Comparison of ENCODE assay signal across 17 cellular contexts in genomic region chr11:70496591-70497535, GRCh38.
"Had no signal": no experiment of that assay in that cellular context is flagged by ENCODE, and none has a peak within 500 bp of the region (broad histone marks: within the 10 kb centered on the region; RNA-seq: fewer than 3 reads in every experiment).

No MANE protein-coding gene starts in this region.

- H3K27ac Mint-ChIP-seq: activated naive CD4-positive, alpha-beta T cell treated with anti-CD3 and anti-CD28 coated beads, Interleukin-2, amount 10 ng/mL, durations not matched to agents 7 days and 5 days; activated T-helper 2 cell treated with anti-CD3 and anti-CD28 coated beads, Interferon-gamma antibody, Interleukin-2, Interleukin-4, amounts not matched to agents 10 μg/mL and 5 μg/mL and 100 μg/mL, durations not matched to agents 14 hours and 24 hours and 36 hours; mesothelial cell of epicardium; nephron progenitor cell; stimulated activated naive B cell treated with anti-CD40 and anti-IgM and Interleukin-4, amounts not matched to agents 10 μg/mL and 1 μg/mL and 100 μg/mL, for 72 hours; T-helper 2 cell treated with Interferon-gamma antibody and Interleukin-4, amounts not matched to agents 5 μg/mL and 100 μg/mL, for 36 hours had no signal

- H3K4me1 Mint-ChIP-seq: activated naive CD4-positive, alpha-beta T cell treated with anti-CD3 and anti-CD28 coated beads, Interleukin-2, amount 10 ng/mL, durations not matched to agents 7 days and 5 days; stimulated activated naive B cell treated with anti-CD40 and anti-IgM and Interleukin-4, amounts not matched to agents 10 μg/mL and 1 μg/mL and 100 μg/mL, for 72 hours had no signal

- H3K4me3 Mint-ChIP-seq: activated naive CD4-positive, alpha-beta T cell treated with anti-CD3 and anti-CD28 coated beads, Interleukin-2, amount 10 ng/mL, durations not matched to agents 7 days and 5 days; mesothelial cell of epicardium; nephron progenitor cell; stimulated activated naive B cell treated with anti-CD40 and anti-IgM and Interleukin-4, amounts not matched to agents 10 μg/mL and 1 μg/mL and 100 μg/mL, for 72 hours; T-helper 2 cell treated with Interferon-gamma antibody and Interleukin-4, amounts not matched to agents 5 μg/mL and 100 μg/mL, for 36 hours had no signal

- H3K36me3 ChIP-seq: cardiac muscle cell, tibial artery, uterus had no signal

- H3K4me1 ChIP-seq: pancreas, tibial artery, uterus had no signal

- DNase-seq: activated CD4-positive, alpha-beta T cell treated with anti-CD3 and anti-CD28 coated beads, Interleukin-2, amount 50 U/mL, for 1 hour; activated naive CD4-positive, alpha-beta T cell treated with anti-CD3 and anti-CD28 coated beads, Interleukin-2, amount 10 ng/mL, durations not matched to agents 7 days and 5 days; effector CD4-positive, alpha-beta T cell; foreskin fibroblast; kidney glomerular epithelial cell; nephron progenitor cell; stimulated activated CD4-positive, alpha-beta T cell treated with anti-CD3 and anti-CD28 coated beads, Interleukin-15, amount 100 ng/mL, for 24 hours; stimulated activated CD4-positive, alpha-beta T cell treated with anti-CD3 and anti-CD28 coated beads, Interleukin-4, amount 100 ng/mL, for 1 hour; stimulated activated naive B cell treated with anti-CD40 and anti-IgM and Interleukin-4, amounts not matched to agents 10 μg/mL and 1 μg/mL and 100 μg/mL, for 72 hours; uterus had no signal

- H3K9me3 Mint-ChIP-seq: activated naive CD4-positive, alpha-beta T cell treated with anti-CD3 and anti-CD28 coated beads, Interleukin-2, amount 10 ng/mL, durations not matched to agents 7 days and 5 days; activated T-helper 2 cell treated with anti-CD3 and anti-CD28 coated beads, Interferon-gamma antibody, Interleukin-2, Interleukin-4, amounts not matched to agents 10 μg/mL and 5 μg/mL and 100 μg/mL, durations not matched to agents 14 hours and 24 hours and 36 hours; mesothelial cell of epicardium; nephron progenitor cell; T-helper 2 cell treated with Interferon-gamma antibody and Interleukin-4, amounts not matched to agents 5 μg/mL and 100 μg/mL, for 36 hours had no signal

- H3K36me3 Mint-ChIP-seq: activated naive CD4-positive, alpha-beta T cell treated with anti-CD3 and anti-CD28 coated beads, Interleukin-2, amount 10 ng/mL, durations not matched to agents 7 days and 5 days; mesothelial cell of epicardium; stimulated activated naive B cell treated with anti-CD40 and anti-IgM and Interleukin-4, amounts not matched to agents 10 μg/mL and 1 μg/mL and 100 μg/mL, for 72 hours had no signal

- H3K27me3 Mint-ChIP-seq: activated naive CD4-positive, alpha-beta T cell treated with anti-CD3 and anti-CD28 coated beads, Interleukin-2, amount 10 ng/mL, durations not matched to agents 7 days and 5 days had no signal

- H3K9me3 ChIP-seq: pancreas, uterus had no signal

- ATAC-seq: activated CD4-positive, CD25-positive, alpha-beta regulatory T cell treated with anti-CD3 and anti-CD28 coated beads, Interleukin-2, amount 50 U/mL, for 24 hours; pancreas; stimulated activated naive B cell treated with anti-CD40 and anti-IgM and Interleukin-4, amounts not matched to agents 10 μg/mL and 1 μg/mL and 100 μg/mL, for 72 hours had no signal

- H3K27me3 ChIP-seq: cardiac muscle cell, pancreas, tibial artery, uterus had no signal

- H3K27ac ChIP-seq: cardiac muscle cell, pancreas, tibial artery, uterus had no signal

- H3K4me3 ChIP-seq: cardiac muscle cell, pancreas, tibial artery, uterus had no signal
